ENCODE assay signal across 6 cellular contexts in genomic region chr9:97960678-97961328, GRCh38. TPM values are rescaled to one million over a fixed set of nuclear protein-coding genes. Genes with fewer than 3 reads are reported as not detected.
"Had no signal": no experiment of that assay in that cellular context is flagged by ENCODE, and none has a peak within 500 bp of the region (broad histone marks: within the 10 kb centered on the region; RNA-seq: fewer than 3 reads in every experiment).

No MANE protein-coding gene starts in this region.

RNA-seq across cellular contexts. Expression of gene HEMGN, which starts 22.8 kb away (rescaled TPM):
- total RNA-seq: M059J, PC-3, Peyer's patch, Right ventricle myocardium superior, SJSA1 had no signal
- polyA plus RNA-seq: SK-N-SH had no signal
